Comparison of ENCODE assay signal across 10 cellular contexts in the genomic region with DNA sequence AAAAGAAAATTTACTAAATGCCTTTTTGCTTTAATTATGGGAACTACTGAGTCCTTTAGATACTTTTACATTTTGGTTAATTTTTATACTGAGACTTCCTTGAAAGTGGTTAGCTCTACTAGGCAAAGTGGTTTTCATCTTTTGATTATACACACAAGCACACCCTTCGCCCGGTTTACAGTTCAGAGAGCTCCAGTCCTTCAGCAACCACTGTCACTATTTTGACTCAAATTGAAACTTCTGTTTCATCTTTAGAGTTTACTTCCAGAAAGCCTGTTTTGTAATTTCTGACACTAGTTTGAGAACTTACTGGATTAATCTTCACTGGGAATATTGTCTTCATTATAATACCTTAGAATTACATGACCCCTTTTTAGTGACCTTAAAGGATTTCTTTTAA.
DNase-seq lines count a peak whose midpoint lies in the region; ATAC-seq lines count a peak whose summit lies in the region.
"Had no signal": no experiment of that assay in that cellular context is flagged by ENCODE, and none has a peak within 500 bp of the region (broad histone marks: within the 10 kb centered on the region; RNA-seq: fewer than 3 reads in every experiment).

No MANE protein-coding gene starts in this region.

- H3K4me3 Mint-ChIP-seq in central memory CD8-positive, alpha-beta T cell: peak overlapping the region; percentile 54

- intact Hi-C loops in posterior vena cava (cut with DNase I): no loop called here

- H3K27me3 Mint-ChIP-seq in central memory CD8-positive, alpha-beta T cell: no peaks in the 10 kb centered on the region

- peak overlapping the region; percentile 84 for H3K27ac Mint-ChIP-seq in central memory CD8-positive, alpha-beta T cell (ENCODE audit: low read depth)

- ATAC-seq in GM18498 (IDR thresholded peaks at IDR 0.05; ENCODE audit: unreplicated experiment) (peak; percentile 84), GM21367 (IDR thresholded peaks at IDR 0.05; ENCODE audit: unreplicated experiment) (peak; percentile 85), HG03342 (IDR thresholded peaks at IDR 0.05; ENCODE audit: unreplicated experiment) (peak; percentile 68), GM19397 (IDR thresholded peaks at IDR 0.05; ENCODE audit: unreplicated experiment) (no peak)
- peak; percentile 36 for ATAC-seq in central memory CD8-positive, alpha-beta T cell (replicated peaks; ENCODE audit: extremely low read depth, poor library complexity, severe bottlenecking)

- H3K36me3 Mint-ChIP-seq in central memory CD8-positive, alpha-beta T cell (ENCODE audit: insufficient read depth): peaks cover 6% of the 10 kb centered on the region

- H3K9me3 Mint-ChIP-seq in central memory CD8-positive, alpha-beta T cell: no peaks in the 10 kb centered on the region

- DNase-seq in central memory CD8-positive, alpha-beta T cell (ENCODE audit: low spot score in 2 of 2): no peak
- DNase-seq in NCI-H1105 (lab: John Stamatoyannopoulos, UW) (no peak), hypothalamus (lab: John Stamatoyannopoulos, UW) (no peak), posterior vena cava (ENCODE audit: low spot score) (no peak)
- DNase-seq: NCI-H187, upper lobe of left lung had no signal

- peaks cover 15% of the 10 kb centered on the region for H3K4me1 Mint-ChIP-seq in central memory CD8-positive, alpha-beta T cell
